In genomic region chr2:15559800-15560403, GRCh38 we compare ENCODE assay signal across 8 cellular contexts. TPM values are rescaled to one million over a fixed set of nuclear protein-coding genes. Genes with fewer than 3 reads are reported as not detected.
A peak's percentile ranks its signal among the peaks of the same experiment; 100 is the strongest.
DNase-seq lines count a peak whose midpoint lies in the region; ATAC-seq, FAIRE-seq and TF ChIP-seq lines count a peak whose summit lies in the region.

No MANE protein-coding gene starts in this region.

- peak overlapping the region; percentile 99 for H3K4me3 Mint-ChIP-seq in CD4-positive, alpha-beta T cell
- H3K4me3 Mint-ChIP-seq in endothelial cell (ENCODE audit: unreplicated experiment) = peak overlapping the region; percentile 99

- CTCF ChIA-PET in CD4-positive, alpha-beta T cell (lab: Charles Lee) = interaction anchor here (1.1 kb wide), 1 partner anchor 17 kb away, joined by 4 read pairs; no protein-coding TSS in a partner anchor

- ATAC-seq in CD4-positive, alpha-beta T cell (ENCODE audit: poor library complexity) = no peak
- no peak for ATAC-seq in GM18858 (IDR thresholded peaks at IDR 0.05; ENCODE audit: unreplicated experiment)

- TF ChIP-seq CTCF in CD4-positive, alpha-beta T cell (IDR thresholded peaks at IDR 0.05) = no peak
- no peak for TF ChIP-seq CTCF in endothelial cell (IDR thresholded peaks at IDR 0.05; ENCODE audit: unreplicated experiment)
- no peak for TF ChIP-seq CTCF in neutrophil (IDR thresholded peaks at IDR 0.05)
- TF ChIP-seq CTCF in D721Med (IDR thresholded peaks at IDR 0.05; ENCODE audit: insufficient read depth, missing control alignments) = no peak
- TF ChIP-seq CTCF in adrenal gland (IDR thresholded peaks at IDR 0.05) = no peak

- no peak for DNase-seq in CD4-positive, alpha-beta T cell
- DNase-seq in NT2/D1 (ENCODE audit: low read depth, low spot score) = no peak
- no peak for DNase-seq in endothelial cell (ENCODE audit: low spot score)
- DNase-seq in D721Med (ENCODE audit: insufficient read length, low spot score) = no peak
- DNase-seq in DMS153 (lab: John Stamatoyannopoulos, UW) = no peak
- no peak for DNase-seq in adrenal gland

- H3K4me1 Mint-ChIP-seq in CD4-positive, alpha-beta T cell (ENCODE audit: low read depth) = peaks cover 52% of the 10 kb centered on the region
- H3K4me1 Mint-ChIP-seq in endothelial cell (ENCODE audit: unreplicated experiment) = peaks cover 44% of the 10 kb centered on the region

- H3K9me3 ChIP-seq in CD4-positive, alpha-beta T cell (ENCODE audit: control insufficient read depth, low read length) = no peaks in the 10 kb centered on the region
- H3K9me3 ChIP-seq in NT2/D1 (ENCODE audit: insufficient read depth, low read length) = no peaks in the 10 kb centered on the region
- H3K9me3 ChIP-seq in neutrophil = no peaks in the 10 kb centered on the region
- H3K9me3 ChIP-seq in adrenal gland (replicated peaks in 1 of 3) = no peaks in the 10 kb centered on the region

- H3K36me3 ChIP-seq in NT2/D1 (ENCODE audit: insufficient read depth, insufficient read length, low read length) = peaks cover 7% of the 10 kb centered on the region
- H3K36me3 ChIP-seq in neutrophil = no peaks in the 10 kb centered on the region
- no peaks in the 10 kb centered on the region for H3K36me3 ChIP-seq in adrenal gland (replicated peaks in 1 of 2)

- no peak for TF ChIP-seq POLR2A in adrenal gland (IDR thresholded peaks at IDR 0.05)

- H3K9ac ChIP-seq in NT2/D1 (ENCODE audit: insufficient read length, low read depth) = peak overlapping the region; percentile 78

- 10 to 15% (median 13%) methylated on average over 6 of the region's 6 CpGs for WGBS in adrenal gland, 4 donors

- H3K9me3 Mint-ChIP-seq in CD4-positive, alpha-beta T cell = no peaks in the 10 kb centered on the region
- no peaks in the 10 kb centered on the region for H3K9me3 Mint-ChIP-seq in endothelial cell (ENCODE audit: unreplicated experiment)

- H3K4me3 ChIP-seq in NT2/D1 (ENCODE audit: insufficient read length, low read depth) (peak overlapping the region; percentile 82), neutrophil (ENCODE audit: low read depth in 1 of 2, low read length in 1 of 2) (peak overlapping the region; percentile 67), adrenal gland (peak overlapping the region in 2 of 4 donors; percentile 88 to 98)

- no peaks in the 10 kb centered on the region for H3K27me3 Mint-ChIP-seq in CD4-positive, alpha-beta T cell
- peaks cover 9% of the 10 kb centered on the region for H3K27me3 Mint-ChIP-seq in endothelial cell (ENCODE audit: unreplicated experiment)

- peak overlapping the region; percentile 88 for H3K27ac Mint-ChIP-seq in CD4-positive, alpha-beta T cell
- H3K27ac Mint-ChIP-seq in endothelial cell (ENCODE audit: unreplicated experiment) = peak overlapping the region; percentile 95

- H3K27me3 ChIP-seq in CD4-positive, alpha-beta T cell (ENCODE audit: control insufficient read depth, insufficient read depth, low read length) = no peaks in the 10 kb centered on the region
- H3K27me3 ChIP-seq in NT2/D1 (ENCODE audit: insufficient read depth, insufficient read length) (no peaks in the 10 kb centered on the region), neutrophil (peaks cover 16% of the 10 kb centered on the region), adrenal gland (no peaks in the 10 kb centered on the region)

- POLR2A ChIA-PET in CD4-positive, alpha-beta T cell (lab: Charles Lee) = interaction anchor here (3.9 kb wide), 1 partner anchor 31 kb away, joined by 38 read pairs; the partner anchor contains the start of gene DDX1

- intact Hi-C loops in CD4-positive, alpha-beta T cell (cut with DNase I, micrococcal nuclease) = loop anchor here in 1 of 2 experiments (2.0 kb wide), 1 partner anchor 31 kb away; the partner anchor contains the start of gene DDX1
- intact Hi-C loops in adrenal gland (cut with DNase I) = no loop called here

- H3K36me3 Mint-ChIP-seq in CD4-positive, alpha-beta T cell (ENCODE audit: low read depth) = peaks cover 37% of the 10 kb centered on the region
- peaks cover 3% of the 10 kb centered on the region for H3K36me3 Mint-ChIP-seq in endothelial cell (ENCODE audit: low read depth, unreplicated experiment)

- no peak for FAIRE-seq in D721Med (lab: Jason Lieb, UNC)

- H3K27ac ChIP-seq in CD4-positive, alpha-beta T cell (ENCODE audit: low read depth, low read length) = no peak overlapping the region
- no peak overlapping the region for H3K27ac ChIP-seq in neutrophil
- peak overlapping the region in 2 of 5 donors; percentile 80 to 82 for H3K27ac ChIP-seq in adrenal gland

- H3K4me1 ChIP-seq in NT2/D1 (ENCODE audit: insufficient read depth, insufficient read length) (no peaks in the 10 kb centered on the region), neutrophil (ENCODE audit: control insufficient read depth in 1 of 2, insufficient read depth in 1 of 2, low read depth in 1 of 2, low read length in 1 of 2) (peaks cover 12 to 16% of the 10 kb centered on the region in 2 experiments), adrenal gland (replicated peaks in 1 of 2) (peaks cover 18 to 30% of the 10 kb centered on the region in 2 donors)

RNA-seq across cellular contexts. Expression of gene NBAS, which starts 1.2 kb away (rescaled TPM):
- 10 to 100 TPM; 24.3 to 25.5 TPM for total RNA-seq in CD4-positive, alpha-beta T cell
- total RNA-seq in endothelial cell (ENCODE audit: unreplicated experiment) = 52.8 TPM
- total RNA-seq in adrenal gland = 10 to 100 TPM; 36.5 to 51.8 (median 44.3) TPM
- polyA plus RNA-seq in adrenal gland = 10 to 100 TPM; 22.0 to 50.5 (median 50.0) TPM

RNA-seq across cellular contexts. Expression of gene DDX1, which starts 31.8 kb away (rescaled TPM):
- total RNA-seq in CD4-positive, alpha-beta T cell = 10 to 100 TPM; 48.8 to 50.1 TPM
- total RNA-seq in endothelial cell (ENCODE audit: unreplicated experiment) (100 TPM), adrenal gland (10 to 100 TPM; 39.4 to 91.2 (median 77.2) TPM)
- 100 to 1,000 TPM in 1 of 3 donors, 10 to 100 TPM in 2; 52.4 to 122 (median 64.3) TPM for polyA plus RNA-seq in adrenal gland
